In genomic region chr11:86713552-86713951, GRCh38 we compare ENCODE assay signal across 26 cellular contexts.
"Had no signal": no experiment of that assay in that cellular context is flagged by ENCODE, and none has a peak within 500 bp of the region (broad histone marks: within the 10 kb centered on the region; RNA-seq: fewer than 3 reads in every experiment).

No MANE protein-coding gene starts in this region.

- DNase-seq: naive thymus-derived CD4-positive, alpha-beta T cell; natural killer cell; nucleus accumbens; pancreas; right lobe of liver; sigmoid colon; small intestine; stimulated activated CD4-positive, alpha-beta T cell treated with anti-CD3 and anti-CD28 coated beads, Interleukin-15, amount 100 ng/mL, for 24 hours; stimulated activated CD4-positive, alpha-beta T cell treated with anti-CD3 and anti-CD28 coated beads, Interleukin-2, amount 100 ng/mL, for 24 hours; stimulated activated CD4-positive, alpha-beta T cell treated with anti-CD3 and anti-CD28 coated beads, Interleukin-2, amount 100 ng/mL, for 48 hours; stimulated activated CD4-positive, alpha-beta T cell treated with anti-CD3 and anti-CD28 coated beads, Interleukin-4, amount 100 ng/mL, for 24 hours; stimulated activated naive B cell treated with anti-CD40 and anti-IgM and Interleukin-4, amounts not matched to agents 10 μg/mL and 1 μg/mL and 100 μg/mL, for 72 hours; stimulated activated naive CD4-positive, alpha-beta T cell treated with Interleukin-2 at 50 U/mL for 16 hours; stimulated activated naive CD8-positive, alpha-beta T cell treated with anti-CD3 and anti-CD28 coated beads, Interleukin-15, amount 100 ng/mL, for 72 hours; substantia nigra; testis; tibial artery; transverse colon; upper lobe of left lung had no signal

- H3K9me3 ChIP-seq: neutrophil, prostate gland, right lobe of liver, sigmoid colon, suprapubic skin, testis, tibial artery, transverse colon, upper lobe of left lung, vagina had no signal

- H3K36me3 Mint-ChIP-seq: naive thymus-derived CD4-positive, alpha-beta T cell; stimulated activated effector memory CD8-positive, alpha-beta T cell treated with anti-CD3 and anti-CD28 coated beads, Interleukin-12 subunit alpha, Interleukin-12 subunit beta, amount 100 ng/mL, for 72 hours had no signal

- H3K27ac ChIP-seq: neutrophil, pancreas, prostate gland, right lobe of liver, sigmoid colon, suprapubic skin, tibial artery, transverse colon, upper lobe of left lung, vagina had no signal

- H3K36me3 ChIP-seq: neutrophil, pancreas, prostate gland, right lobe of liver, sigmoid colon, suprapubic skin, tibial artery, transverse colon, upper lobe of left lung, vagina had no signal

- H3K4me1 Mint-ChIP-seq: nephron; stimulated activated effector memory CD8-positive, alpha-beta T cell treated with anti-CD3 and anti-CD28 coated beads, Interleukin-12 subunit alpha, Interleukin-12 subunit beta, amount 100 ng/mL, for 72 hours; stimulated activated naive B cell treated with anti-CD40 and anti-IgM and Interleukin-4, amounts not matched to agents 10 μg/mL and 1 μg/mL and 100 μg/mL, for 72 hours; stimulated activated naive CD8-positive, alpha-beta T cell treated with anti-CD3 and anti-CD28 coated beads, Interleukin-15, amount 100 ng/mL, for 72 hours had no signal

- H3K27me3 ChIP-seq: neutrophil, pancreas, right lobe of liver, sigmoid colon, suprapubic skin, testis, tibial artery, transverse colon, upper lobe of left lung, vagina had no signal

- H3K27ac Mint-ChIP-seq: naive thymus-derived CD4-positive, alpha-beta T cell; natural killer cell; nephron; stimulated activated effector memory CD8-positive, alpha-beta T cell treated with anti-CD3 and anti-CD28 coated beads, Interleukin-12 subunit alpha, Interleukin-12 subunit beta, amount 100 ng/mL, for 72 hours; stimulated activated naive B cell treated with anti-CD40 and anti-IgM and Interleukin-4, amounts not matched to agents 10 μg/mL and 1 μg/mL and 100 μg/mL, for 72 hours; stimulated activated naive CD8-positive, alpha-beta T cell treated with anti-CD3 and anti-CD28 coated beads, Interleukin-15, amount 100 ng/mL, for 72 hours had no signal

- ATAC-seq: naive thymus-derived CD4-positive, alpha-beta T cell; pancreas; right cardiac atrium; right lobe of liver; stimulated activated effector memory CD8-positive, alpha-beta T cell treated with anti-CD3 and anti-CD28 coated beads, Interleukin-12 subunit alpha, Interleukin-12 subunit beta, amount 100 ng/mL, for 72 hours; stimulated activated naive B cell treated with anti-CD40 and anti-IgM and Interleukin-4, amounts not matched to agents 10 μg/mL and 1 μg/mL and 100 μg/mL, for 72 hours; stimulated activated naive CD8-positive, alpha-beta T cell treated with anti-CD3 and anti-CD28 coated beads, Interleukin-15, amount 100 ng/mL, for 72 hours had no signal

- H3K4me1 ChIP-seq: pancreas, prostate gland, right lobe of liver, suprapubic skin, tibial artery, transverse colon, upper lobe of left lung, vagina had no signal

- H3K4me3 Mint-ChIP-seq: naive thymus-derived CD4-positive, alpha-beta T cell; natural killer cell; nephron; stimulated activated effector memory CD8-positive, alpha-beta T cell treated with anti-CD3 and anti-CD28 coated beads, Interleukin-12 subunit alpha, Interleukin-12 subunit beta, amount 100 ng/mL, for 72 hours; stimulated activated naive B cell treated with anti-CD40 and anti-IgM and Interleukin-4, amounts not matched to agents 10 μg/mL and 1 μg/mL and 100 μg/mL, for 72 hours; stimulated activated naive CD8-positive, alpha-beta T cell treated with anti-CD3 and anti-CD28 coated beads, Interleukin-15, amount 100 ng/mL, for 72 hours had no signal

- H3K4me3 ChIP-seq: pancreas, prostate gland, right lobe of liver, sigmoid colon, suprapubic skin, testis, tibial artery, transverse colon, upper lobe of left lung, vagina had no signal
